In genomic region chr2:222730346-222731065, GRCh38 we compare ENCODE assay signal across 1 cellular context.
TF ChIP-seq lines count a peak whose summit lies in the region.

No MANE protein-coding gene starts in this region.

TF ChIP-seq in GM23338, 12 proteins besides CTCF, POLR2A, EP300 and RAD21 (continued from another document):
- TF ChIP-seq, protein P1, sequence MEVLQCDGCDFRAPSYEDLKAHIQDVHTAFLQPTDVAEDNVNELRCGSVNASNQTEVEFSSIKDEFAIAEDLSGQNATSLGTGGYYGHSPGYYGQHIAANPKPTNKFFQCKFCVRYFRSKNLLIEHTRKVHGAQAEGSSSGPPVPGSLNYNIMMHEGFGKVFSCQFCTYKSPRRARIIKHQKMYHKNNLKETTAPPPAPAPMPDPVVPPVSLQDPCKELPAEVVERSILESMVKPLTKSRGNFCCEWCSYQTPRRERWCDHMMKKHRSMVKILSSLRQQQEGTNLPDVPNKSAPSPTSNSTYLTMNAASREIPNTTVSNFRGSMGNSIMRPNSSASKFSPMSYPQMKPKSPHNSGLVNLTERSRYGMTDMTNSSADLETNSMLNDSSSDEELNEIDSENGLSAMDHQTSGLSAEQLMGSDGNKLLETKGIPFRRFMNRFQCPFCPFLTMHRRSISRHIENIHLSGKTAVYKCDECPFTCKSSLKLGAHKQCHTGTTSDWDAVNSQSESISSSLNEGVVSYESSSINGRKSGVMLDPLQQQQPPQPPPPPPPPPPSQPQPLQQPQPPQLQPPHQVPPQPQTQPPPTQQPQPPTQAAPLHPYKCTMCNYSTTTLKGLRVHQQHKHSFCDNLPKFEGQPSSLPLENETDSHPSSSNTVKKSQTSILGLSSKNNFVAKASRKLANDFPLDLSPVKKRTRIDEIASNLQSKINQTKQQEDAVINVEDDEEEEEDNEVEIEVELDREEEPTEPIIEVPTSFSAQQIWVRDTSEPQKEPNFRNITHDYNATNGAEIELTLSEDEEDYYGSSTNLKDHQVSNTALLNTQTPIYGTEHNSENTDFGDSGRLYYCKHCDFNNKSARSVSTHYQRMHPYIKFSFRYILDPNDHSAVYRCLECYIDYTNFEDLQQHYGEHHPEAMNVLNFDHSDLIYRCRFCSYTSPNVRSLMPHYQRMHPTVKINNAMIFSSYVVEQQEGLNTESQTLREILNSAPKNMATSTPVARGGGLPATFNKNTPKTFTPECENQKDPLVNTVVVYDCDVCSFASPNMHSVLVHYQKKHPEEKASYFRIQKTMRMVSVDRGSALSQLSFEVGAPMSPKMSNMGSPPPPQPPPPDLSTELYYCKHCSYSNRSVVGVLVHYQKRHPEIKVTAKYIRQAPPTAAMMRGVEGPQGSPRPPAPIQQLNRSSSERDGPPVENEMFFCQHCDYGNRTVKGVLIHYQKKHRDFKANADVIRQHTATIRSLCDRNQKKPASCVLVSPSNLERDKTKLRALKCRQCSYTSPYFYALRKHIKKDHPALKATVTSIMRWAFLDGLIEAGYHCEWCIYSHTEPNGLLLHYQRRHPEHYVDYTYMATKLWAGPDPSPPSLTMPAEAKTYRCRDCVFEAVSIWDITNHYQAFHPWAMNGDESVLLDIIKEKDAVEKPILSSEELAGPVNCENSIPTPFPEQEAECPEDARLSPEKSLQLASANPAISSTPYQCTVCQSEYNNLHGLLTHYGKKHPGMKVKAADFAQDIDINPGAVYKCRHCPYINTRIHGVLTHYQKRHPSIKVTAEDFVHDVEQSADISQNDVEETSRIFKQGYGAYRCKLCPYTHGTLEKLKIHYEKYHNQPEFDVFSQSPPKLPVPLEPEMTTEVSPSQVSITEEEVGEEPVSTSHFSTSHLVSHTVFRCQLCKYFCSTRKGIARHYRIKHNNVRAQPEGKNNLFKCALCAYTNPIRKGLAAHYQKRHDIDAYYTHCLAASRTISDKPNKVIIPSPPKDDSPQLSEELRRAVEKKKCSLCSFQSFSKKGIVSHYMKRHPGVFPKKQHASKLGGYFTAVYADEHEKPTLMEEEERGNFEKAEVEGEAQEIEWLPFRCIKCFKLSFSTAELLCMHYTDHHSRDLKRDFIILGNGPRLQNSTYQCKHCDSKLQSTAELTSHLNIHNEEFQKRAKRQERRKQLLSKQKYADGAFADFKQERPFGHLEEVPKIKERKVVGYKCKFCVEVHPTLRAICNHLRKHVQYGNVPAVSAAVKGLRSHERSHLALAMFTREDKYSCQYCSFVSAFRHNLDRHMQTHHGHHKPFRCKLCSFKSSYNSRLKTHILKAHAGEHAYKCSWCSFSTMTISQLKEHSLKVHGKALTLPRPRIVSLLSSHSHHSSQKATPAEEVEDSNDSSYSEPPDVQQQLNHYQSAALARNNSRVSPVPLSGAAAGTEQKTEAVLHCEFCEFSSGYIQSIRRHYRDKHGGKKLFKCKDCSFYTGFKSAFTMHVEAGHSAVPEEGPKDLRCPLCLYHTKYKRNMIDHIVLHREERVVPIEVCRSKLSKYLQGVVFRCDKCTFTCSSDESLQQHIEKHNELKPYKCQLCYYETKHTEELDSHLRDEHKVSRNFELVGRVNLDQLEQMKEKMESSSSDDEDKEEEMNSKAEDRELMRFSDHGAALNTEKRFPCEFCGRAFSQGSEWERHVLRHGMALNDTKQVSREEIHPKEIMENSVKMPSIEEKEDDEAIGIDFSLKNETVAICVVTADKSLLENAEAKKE (CRISPR knock-in tag; IDR thresholded peaks at IDR 0.05): no peak
- TF ChIP-seq CREB1 (CRISPR knock-in tag; IDR thresholded peaks at IDR 0.05; ENCODE audit: low read depth): no peak
- TF ChIP-seq ZNF331 (CRISPR knock-in tag; IDR thresholded peaks at IDR 0.05; ENCODE audit: low read depth): no peak
TF ChIP-seq in GM23338: peak in this region for 0.
